2 cellular contexts compared by ENCODE assay signal in the genomic region with DNA sequence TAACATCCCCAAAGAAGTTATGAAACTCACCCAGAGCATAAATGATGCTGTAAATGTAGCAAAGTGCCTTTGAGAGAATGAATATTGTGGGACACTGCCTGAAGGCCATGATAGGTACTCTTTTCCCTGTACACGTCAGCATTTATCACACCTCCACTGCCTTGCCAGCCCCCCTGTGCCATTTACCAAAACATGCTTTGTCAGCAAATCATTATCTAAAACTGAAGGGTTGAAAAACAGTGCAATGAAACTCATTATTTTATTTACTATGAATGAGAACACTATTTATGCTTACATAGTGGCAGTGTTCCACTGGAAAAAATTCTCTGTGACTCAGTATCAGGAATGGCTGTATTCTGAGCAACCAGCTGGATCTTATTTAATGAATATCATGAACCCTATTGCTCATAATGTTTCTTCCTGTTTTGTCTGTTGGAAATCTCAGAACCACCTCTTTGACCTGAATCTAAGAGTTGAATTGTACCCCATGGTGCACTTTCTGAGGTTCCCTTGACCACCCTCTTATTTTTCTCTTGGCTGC.
A peak's percentile ranks its signal among the peaks of the same experiment; 100 is the strongest.
TF ChIP-seq lines count a peak whose summit lies in the region.

No MANE protein-coding gene starts in this region.

TF ChIP-seq in IMR-90, 13 proteins besides CTCF, POLR2A, EP300 and RAD21:
- TF ChIP-seq RCOR1 (IDR thresholded peaks at IDR 0.05; ENCODE audit: insufficient replicate concordance, low read length) (no peak), FOS (IDR thresholded peaks at IDR 0.05; ENCODE audit: low read depth, low read length) (peak; percentile 29; the same call in 1 of the 2 replicates), MAFK (IDR thresholded peaks at IDR 0.05; ENCODE audit: low read depth, low read length) (peak; percentile 98)

TF ChIP-seq in H1, 55 proteins besides CTCF, POLR2A, EP300 and RAD21:
- TF ChIP-seq MAFK (IDR thresholded peaks at IDR 0.05; ENCODE audit: low read depth, low read length) (peak; percentile 48; the same call in 1 of the 2 replicates), CEBPB (IDR thresholded peaks at IDR 0.05; ENCODE audit: low read depth, low read length) (no peak)
TF ChIP-seq in H1: peak in this region for 1.
